8 cellular contexts compared by ENCODE assay signal in the genomic region with DNA sequence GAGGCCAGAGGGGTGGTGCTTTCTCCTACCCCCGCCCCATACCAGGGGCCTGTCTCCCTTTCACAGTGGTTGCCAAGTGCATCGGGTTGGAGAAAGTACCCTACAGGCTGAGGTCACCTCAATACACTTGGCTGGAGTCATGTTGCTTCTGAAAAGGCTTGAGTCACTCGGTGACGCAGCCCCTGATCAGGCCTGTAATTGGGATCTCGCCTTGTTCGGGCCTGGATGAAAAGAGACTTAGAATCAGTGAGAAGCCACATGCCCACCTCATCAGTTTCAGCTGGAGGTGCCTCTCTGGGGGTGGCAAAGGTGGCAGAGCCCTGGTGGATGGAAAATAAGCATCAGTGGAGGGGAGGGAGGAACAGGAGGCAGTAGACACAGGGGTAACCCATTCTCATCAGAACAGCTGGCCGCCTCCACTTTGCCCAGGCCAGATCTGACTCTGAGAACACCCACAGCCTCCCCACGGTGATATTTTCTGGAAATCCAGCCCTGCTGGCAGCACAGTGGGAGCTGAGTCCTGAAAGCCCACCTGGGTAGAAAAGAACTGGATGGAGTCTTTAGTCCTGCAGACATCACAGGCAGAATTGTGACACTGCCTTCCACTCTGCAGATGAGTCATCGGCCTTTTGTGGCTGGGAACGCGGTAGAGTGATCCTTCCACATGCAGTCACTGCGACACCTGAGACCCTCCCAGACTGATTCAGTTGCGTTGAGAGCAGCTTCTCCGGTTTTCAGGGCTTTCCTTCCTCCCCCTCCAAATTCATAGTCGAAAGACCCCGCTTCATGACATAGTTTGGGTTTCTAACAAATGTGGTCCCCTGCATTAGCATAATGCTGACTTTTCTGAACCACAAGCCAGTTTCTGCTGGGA.
A peak's percentile ranks its signal among the peaks of the same experiment; 100 is the strongest.
DNase-seq lines count a peak whose midpoint lies in the region; ATAC-seq and TF ChIP-seq lines count a peak whose summit lies in the region.

No MANE protein-coding gene starts in this region.

- no peaks in the 10 kb centered on the region for H3F3A ChIP-seq in PC-3 (ENCODE audit: low read length, unreplicated experiment)

- H3K9ac ChIP-seq in PC-3 (ENCODE audit: low read length): peak overlapping the region; percentile 98

- DNase-seq in SKM-1 treated with dmso at 0.1 percent for 144 hours (lab: John Stamatoyannopoulos, UW; ENCODE audit: unreplicated experiment): peak; percentile 47
- DNase-seq in SKM-1 (lab: John Stamatoyannopoulos, UW; ENCODE audit: unreplicated experiment): no peak
- peak; percentile 86 for DNase-seq in PC-3
- DNase-seq in activated effector memory CD4-positive, alpha-beta T cell treated with Interleukin-2 at 50 U/mL for 16 hours: peak; percentile 51
- DNase-seq in left cardiac atrium: peak; percentile 67
- peak; percentile 47 to 63 for DNase-seq in stimulated activated CD4-positive, alpha-beta T cell treated with anti-CD3 and anti-CD28 coated beads, Interleukin-1b, Interleukin-23, amount 100 ng/mL, for 4 hours (ENCODE audit: low read depth in 2 of 2)
- DNase-seq in ecto neural progenitor cell (ENCODE audit: low spot score): no peak

- no peaks in the 10 kb centered on the region for H3K36me3 ChIP-seq in PC-3 (ENCODE audit: low read depth, low read length)

- peak overlapping the region; percentile 100 for H3K27ac ChIP-seq in PC-3 (ENCODE audit: low read length)

- POLR2A ChIA-PET in PC-3 (lab: Charles Lee; ENCODE audit: unreplicated experiment): no interaction called here

- no peaks in the 10 kb centered on the region for H4K20me1 ChIP-seq in PC-3 (ENCODE audit: low read length)

- no peaks in the 10 kb centered on the region for H3K79me2 ChIP-seq in PC-3 (ENCODE audit: low read length)

- no peaks in the 10 kb centered on the region for H3K9me2 ChIP-seq in PC-3 (replicated peaks; ENCODE audit: low read length)

- H3K27me3 ChIP-seq in PC-3 (ENCODE audit: low read length): no peaks in the 10 kb centered on the region

- H3K4me3 ChIP-seq in PC-3 (ENCODE audit: low read length): peak overlapping the region; percentile 34; the same call in 1 of the 2 replicates

- peak overlapping the region; percentile 46; the same call in 1 of the 2 replicates for H2AFZ ChIP-seq in PC-3 (ENCODE audit: low read length)

- CTCF ChIA-PET in PC-3 (lab: Charles Lee): no interaction called here

- H3K9me3 ChIP-seq in PC-3 (ENCODE audit: low read length): no peaks in the 10 kb centered on the region

- ATAC-seq in HG03066 (IDR thresholded peaks at IDR 0.05; ENCODE audit: low read depth, unreplicated experiment) (peak; percentile 55), PC-3 (peak; percentile 85), left cardiac atrium (peak; percentile 27 to 71)

- BruUV-seq in PC-3 (replicated peaks; lab: Mats Ljungman, UMichigan): no TSS peak

- TF ChIP-seq CTCF in PC-3 (conservative IDR thresholded peaks at IDR 0.05; ENCODE audit: low read depth, low read length): no peak

- peak overlapping the region; percentile 83 for H3K4me2 ChIP-seq in PC-3 (ENCODE audit: low read length)

- peaks cover 57% of the 10 kb centered on the region for H3K4me1 ChIP-seq in PC-3 (ENCODE audit: insufficient read depth, low read length)

- intact Hi-C loops in PC-3 (cut with micrococcal nuclease) (no loop called here), left cardiac atrium (cut with DNase I) (no loop called here)

Comparison
In these comparisons a context has a peak if more than half of its experiments do, and no peak if none do; other contexts are left out.
1. DNase-seq: peak in SKM-1 treated with dmso at 0.1 percent for 144 hours (single experiment), PC-3 (single experiment), activated effector memory CD4-positive, alpha-beta T cell treated with Interleukin-2 at 50 U/mL for 16 hours (single experiment), left cardiac atrium (single experiment) and stimulated activated CD4-positive, alpha-beta T cell treated with anti-CD3 and anti-CD28 coated beads, Interleukin-1b, Interleukin-23, amount 100 ng/mL, for 4 hours (2 of 2); none in SKM-1 (single experiment) and ecto neural progenitor cell (single experiment).
2. Peak in every context shown above with its lines, with median percentiles within 50 percentile points of each other: ATAC-seq.